Comparison of ENCODE assay signal across 19 cellular contexts in genomic region chr14:51867753-51868152, GRCh38. TPM values are rescaled to one million over a fixed set of nuclear protein-coding genes. Genes with fewer than 3 reads are reported as not detected.
DNase-seq lines count a peak whose midpoint lies in the region; ATAC-seq and TF ChIP-seq lines count a peak whose summit lies in the region.
"Had no signal": no experiment of that assay in that cellular context is flagged by ENCODE, and none has a peak within 500 bp of the region (broad histone marks: within the 10 kb centered on the region; RNA-seq: fewer than 3 reads in every experiment).

No MANE protein-coding gene starts in this region.

- H4K20me1 ChIP-seq in neural progenitor cell (ENCODE audit: low read depth): peaks cover 25% of the 10 kb centered on the region

- H3F3A ChIP-seq in neural progenitor cell (ENCODE audit: low read depth): no peaks in the 10 kb centered on the region

- H3K4me1 ChIP-seq in SJSA1 (replicated peaks) (peaks cover 49% of the 10 kb centered on the region), neural progenitor cell (peaks cover 27% of the 10 kb centered on the region)
- H3K4me1 ChIP-seq: foreskin keratinocyte, vagina had no signal

- H3K27ac ChIP-seq in SJSA1 (peak overlapping the region; percentile 28; the same call in 1 of the 2 replicates), neural progenitor cell (no peak overlapping the region)
- H3K27ac ChIP-seq: foreskin keratinocyte, vagina had no signal

- DNase-seq in AG09319 (ENCODE audit: extremely low read depth, low read depth): peak; percentile 28
- no peak for DNase-seq in GM12865 (ENCODE audit: low read depth)
- DNase-seq in SJSA1 (ENCODE audit: low read depth in 1 of 2, low spot score in 2 of 2): peak in 1 of 2 experiments; percentile 80
- peak; percentile 41 to 63 for DNase-seq in foreskin fibroblast
- DNase-seq in neural progenitor cell (ENCODE audit: low spot score): no peak
- DNase-seq in chondrocyte (ENCODE audit: low spot score): no peak
- no peak for DNase-seq in COLO829 (ENCODE audit: low spot score)
- DNase-seq: activated CD4-positive, alpha-beta T cell treated with anti-CD3 and anti-CD28 coated beads, Interleukin-2, amount 50 U/mL, for 4 hours; activated effector memory CD4-positive, alpha-beta T cell treated with anti-CD3 and anti-CD28 coated beads, Interleukin-2, amount 50 U/mL, for 16 hours; DMS 273 treated with DMSO at 0.1 percent for 48 hours; foreskin keratinocyte; mammary epithelial cell; occipital lobe had no signal

- H3K9ac ChIP-seq in neural progenitor cell: no peak overlapping the region

- H3K36me3 ChIP-seq in SJSA1 (no peaks in the 10 kb centered on the region), neural progenitor cell (no peaks in the 10 kb centered on the region)
- H3K36me3 ChIP-seq: vagina had no signal

- H3K9me3 Mint-ChIP-seq in neural progenitor cell (no peaks in the 10 kb centered on the region), chondrocyte (ENCODE audit: low read depth) (no peaks in the 10 kb centered on the region)
- H3K9me3 Mint-ChIP-seq: brain; T-helper 2 cell treated with Interferon-gamma antibody and Interleukin-4, amounts not matched to agents 5 μg/mL and 100 μg/mL, for 36 hours had no signal

- H3K36me3 Mint-ChIP-seq in neural progenitor cell (no peaks in the 10 kb centered on the region), chondrocyte (ENCODE audit: low read depth) (no peaks in the 10 kb centered on the region)
- H3K36me3 Mint-ChIP-seq: brain had no signal

- H3K4me2 ChIP-seq in neural progenitor cell: no peak overlapping the region

- H3K9me3 ChIP-seq in SJSA1 (replicated peaks): no peaks in the 10 kb centered on the region
- no peaks in the 10 kb centered on the region for H3K9me3 ChIP-seq in neural progenitor cell (ENCODE audit: low read depth)
- H3K9me3 ChIP-seq: vagina had no signal

- no peak for TF ChIP-seq CTCF in AG09319 (IDR thresholded peaks at IDR 0.05; ENCODE audit: low read depth, low read length)
- no peak for TF ChIP-seq CTCF in GM12865 (IDR thresholded peaks at IDR 0.05; ENCODE audit: insufficient read depth, low read depth, low read length, missing control alignments)
- no peak for TF ChIP-seq CTCF in foreskin fibroblast (IDR thresholded peaks at IDR 0.05; ENCODE audit: low read depth, low read length)
- no peak for TF ChIP-seq CTCF in neural progenitor cell (IDR thresholded peaks at IDR 0.05)
- TF ChIP-seq CTCF in chondrocyte (IDR thresholded peaks at IDR 0.05): no peak

- H3K4me1 Mint-ChIP-seq in neural progenitor cell (peaks cover 34% of the 10 kb centered on the region), chondrocyte (ENCODE audit: low read depth) (no peaks in the 10 kb centered on the region)

- no peak overlapping the region for H3K4me3 Mint-ChIP-seq in neural progenitor cell
- H3K4me3 Mint-ChIP-seq in chondrocyte (ENCODE audit: unreplicated experiment): no peak overlapping the region
- H3K4me3 Mint-ChIP-seq: brain; T-helper 2 cell treated with Interferon-gamma antibody and Interleukin-4, amounts not matched to agents 5 μg/mL and 100 μg/mL, for 36 hours had no signal

- peak overlapping the region; percentile 32 for H3K4me3 ChIP-seq in GM12865 (ENCODE audit: low read depth, low read length)
- H3K4me3 ChIP-seq in SJSA1: no peak overlapping the region
- H3K4me3 ChIP-seq in foreskin fibroblast (ENCODE audit: low read depth in 1 of 2, low read length in 2 of 2): no peak overlapping the region
- no peak overlapping the region for H3K4me3 ChIP-seq in neural progenitor cell
- H3K4me3 ChIP-seq: vagina had no signal

- no peak overlapping the region for H2AFZ ChIP-seq in neural progenitor cell (replicated peaks)

- H3K27ac Mint-ChIP-seq in neural progenitor cell (no peak overlapping the region), chondrocyte (ENCODE audit: unreplicated experiment) (no peak overlapping the region)
- H3K27ac Mint-ChIP-seq: brain; T-helper 2 cell treated with Interferon-gamma antibody and Interleukin-4, amounts not matched to agents 5 μg/mL and 100 μg/mL, for 36 hours had no signal

- no peaks in the 10 kb centered on the region for H3K27me3 Mint-ChIP-seq in neural progenitor cell (ENCODE audit: insufficient read depth, low read depth)
- no peaks in the 10 kb centered on the region for H3K27me3 Mint-ChIP-seq in chondrocyte (ENCODE audit: low read depth)
- H3K27me3 Mint-ChIP-seq: brain had no signal

- ATAC-seq in GM18520 (IDR thresholded peaks at IDR 0.05; ENCODE audit: unreplicated experiment): no peak
- ATAC-seq: foreskin keratinocyte, Right ventricle myocardium inferior had no signal

- H3K27me3 ChIP-seq in SJSA1 (replicated peaks) (no peaks in the 10 kb centered on the region), neural progenitor cell (no peaks in the 10 kb centered on the region)
- H3K27me3 ChIP-seq: foreskin keratinocyte, vagina had no signal

- H3K79me2 ChIP-seq in neural progenitor cell (ENCODE audit: low read depth): peaks cover 29% of the 10 kb centered on the region

RNA-seq across cellular contexts. Expression of gene GNG2, which starts 7.3 kb away (rescaled TPM):
- 13.1 and 23.2 TPM in 2 replicates for total RNA-seq in SJSA1 (2014; rRNA removed; shearing (Covaris generic))
- total RNA-seq in neural progenitor cell (ENCODE audit: low replicate concordance) (44.4 and 56.8 TPM in 2 replicates), chondrocyte (2.4 to 5.1 TPM (median 2.9 TPM) in 3 replicates)
- total RNA-seq: HT-29 had no signal

Comparison
In these comparisons a context has a peak if more than half of its experiments do, and no peak if none do; other contexts are left out.
1. DNase-seq: peak in AG09319 (single experiment) and foreskin fibroblast (2 of 2); none in GM12865 (single experiment), neural progenitor cell (single experiment), chondrocyte (single experiment) and COLO829 (single experiment).